Comparison of ENCODE assay signal across 22 cellular contexts in the genomic region with DNA sequence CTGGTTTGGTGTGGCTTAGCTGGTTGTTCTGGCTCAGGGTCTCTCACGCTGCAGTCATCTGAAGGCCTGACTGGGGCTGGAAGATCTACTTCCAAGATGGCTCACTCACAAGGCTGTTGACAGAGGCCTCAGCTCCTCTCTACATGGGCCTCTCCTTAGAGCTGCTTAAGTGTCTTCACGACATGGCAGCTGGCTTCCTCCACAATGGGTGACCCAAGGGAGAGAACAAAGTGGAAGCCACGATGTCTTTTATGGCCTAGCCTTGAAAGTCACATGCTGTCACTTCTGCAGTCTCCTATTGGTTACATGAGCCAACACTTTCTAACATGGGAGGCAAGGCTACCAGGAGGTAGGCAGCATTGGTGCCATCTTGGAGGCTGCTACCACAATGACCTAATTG. TPM values are rescaled to one million over a fixed set of nuclear protein-coding genes. Genes with fewer than 3 reads are reported as not detected.
DNase-seq lines count a peak whose midpoint lies in the region; ATAC-seq and TF ChIP-seq lines count a peak whose summit lies in the region.
"Had no signal": no experiment of that assay in that cellular context is flagged by ENCODE, and none has a peak within 500 bp of the region (broad histone marks: within the 10 kb centered on the region; RNA-seq: fewer than 3 reads in every experiment).

No MANE protein-coding gene starts in this region.

- no peak overlapping the region; the same call in 2 of the 3 replicates for H2BK15ac ChIP-seq in IMR-90 (ENCODE audit: low read depth, low read length)

- CTCF ChIA-PET in activated CD4-positive, alpha-beta memory T cell treated with anti-CD3 and anti-CD28 coated beads, Interleukin-2, amount 10 ng/mL, durations not matched to agents 7 days and 5 days (lab: Charles Lee) = no interaction called here
- CTCF ChIA-PET in activated CD4-positive, alpha-beta memory T cell treated with anti-CD3 and anti-CD28 coated beads for 36 hours (lab: Charles Lee) = no interaction called here
- CTCF ChIA-PET in IMR-90 (lab: Yijun Ruan, JAX) = no interaction called here

- H2AFZ ChIP-seq in IMR-90 (replicated peaks; ENCODE audit: low read length, poor library complexity) (no peak overlapping the region), Karpas-422 (ENCODE audit: low read length) (no peak overlapping the region)

- no peak for ATAC-seq in IMR-90 (ENCODE audit: low read depth)
- ATAC-seq in activated naive CD8-positive, alpha-beta T cell treated with anti-CD3 and anti-CD28 coated beads, Interleukin-2, amount 50 U/mL, for 24 hours = no peak
- ATAC-seq: HCT116 had no signal

- H4K20me1 ChIP-seq in IMR-90 (ENCODE audit: insufficient read depth, low read length) (no peaks in the 10 kb centered on the region), Karpas-422 (ENCODE audit: insufficient read depth, low read depth, low read length) (no peaks in the 10 kb centered on the region)
- H4K20me1 ChIP-seq: BLaER1 treated with 17β-estradiol and CSF1 and Interleukin-3, amounts not matched to agents 10 nM and 100 nM had no signal

- H3K9me2 ChIP-seq in Karpas-422 (replicated peaks; ENCODE audit: insufficient read depth, low read length) = no peaks in the 10 kb centered on the region

- peak overlapping the region; percentile 84; the same call in 1 of the 2 replicates for H2BK120ac ChIP-seq in IMR-90 (ENCODE audit: low read depth, low read length)

- no peak overlapping the region for H3K14ac ChIP-seq in IMR-90 (replicated peaks; ENCODE audit: low read depth, low read length)

- H3K4me1 Mint-ChIP-seq in activated CD4-positive, alpha-beta memory T cell treated with anti-CD3 and anti-CD28 coated beads, Interleukin-2, amount 10 ng/mL, durations not matched to agents 7 days and 5 days = no peaks in the 10 kb centered on the region
- H3K4me1 Mint-ChIP-seq in activated CD4-positive, alpha-beta memory T cell treated with anti-CD3 and anti-CD28 coated beads for 36 hours (ENCODE audit: low read depth) = no peaks in the 10 kb centered on the region
- H3K4me1 Mint-ChIP-seq in endodermal cell = peaks cover 1% of the 10 kb centered on the region
- no peaks in the 10 kb centered on the region for H3K4me1 Mint-ChIP-seq in activated naive CD8-positive, alpha-beta T cell treated with anti-CD3 and anti-CD28 coated beads, Interleukin-2, amount 50 U/mL, for 24 hours
- H3K4me1 Mint-ChIP-seq: CD8-positive, alpha-beta memory T cell had no signal

- H3K9me3 Mint-ChIP-seq in activated CD4-positive, alpha-beta memory T cell treated with anti-CD3 and anti-CD28 coated beads, Interleukin-2, amount 10 ng/mL, durations not matched to agents 7 days and 5 days = peaks cover 2% of the 10 kb centered on the region
- H3K9me3 Mint-ChIP-seq in activated CD4-positive, alpha-beta memory T cell treated with anti-CD3 and anti-CD28 coated beads for 36 hours = no peaks in the 10 kb centered on the region
- H3K9me3 Mint-ChIP-seq in endodermal cell = peaks cover 24% of the 10 kb centered on the region
- H3K9me3 Mint-ChIP-seq in activated naive CD8-positive, alpha-beta T cell treated with anti-CD3 and anti-CD28 coated beads, Interleukin-2, amount 50 U/mL, for 24 hours = peaks cover 4% of the 10 kb centered on the region
- H3K9me3 Mint-ChIP-seq: CD4-positive, alpha-beta T cell had no signal

- no peak overlapping the region for H3K9ac ChIP-seq in IMR-90 (ENCODE audit: low read depth, low read length)
- no peak overlapping the region for H3K9ac ChIP-seq in endodermal cell (ENCODE audit: extremely low read depth, low read length, poor library complexity, severe bottlenecking)
- H3K9ac ChIP-seq in Karpas-422 (ENCODE audit: low read length) = no peak overlapping the region
- H3K9ac ChIP-seq: BLaER1 treated with 17β-estradiol and CSF1 and Interleukin-3, amounts not matched to agents 10 nM and 100 nM; GM23248 had no signal

- no peaks in the 10 kb centered on the region for H3K79me1 ChIP-seq in IMR-90 (ENCODE audit: low read depth in 1 of 2, low read length in 2 of 2)

- H3K27me3 Mint-ChIP-seq in activated CD4-positive, alpha-beta memory T cell treated with anti-CD3 and anti-CD28 coated beads, Interleukin-2, amount 10 ng/mL, durations not matched to agents 7 days and 5 days = peaks cover 5% of the 10 kb centered on the region
- peaks cover 1% of the 10 kb centered on the region for H3K27me3 Mint-ChIP-seq in activated CD4-positive, alpha-beta memory T cell treated with anti-CD3 and anti-CD28 coated beads for 36 hours
- peaks cover 16% of the 10 kb centered on the region for H3K27me3 Mint-ChIP-seq in endodermal cell (ENCODE audit: insufficient read depth)
- H3K27me3 Mint-ChIP-seq in activated naive CD8-positive, alpha-beta T cell treated with anti-CD3 and anti-CD28 coated beads, Interleukin-2, amount 50 U/mL, for 24 hours = peaks cover 2% of the 10 kb centered on the region

- no peak overlapping the region for H3K56ac ChIP-seq in IMR-90 (ENCODE audit: extremely low read depth, insufficient read depth, low read length)

- intact Hi-C loops in activated CD4-positive, alpha-beta memory T cell treated with anti-CD3 and anti-CD28 coated beads for 36 hours (cut with micrococcal nuclease) = no loop called here
- intact Hi-C loops in IMR-90 (cut with micrococcal nuclease) = no loop called here

- H2AK5ac ChIP-seq in IMR-90 (ENCODE audit: low read depth, low read length) = 0 out of 2 replicates have a peak overlapping the region, but pooled peaks have one; percentile 9

- no peak overlapping the region for H3K4me3 Mint-ChIP-seq in activated CD4-positive, alpha-beta memory T cell treated with anti-CD3 and anti-CD28 coated beads, Interleukin-2, amount 10 ng/mL, durations not matched to agents 7 days and 5 days
- no peak overlapping the region for H3K4me3 Mint-ChIP-seq in activated CD4-positive, alpha-beta memory T cell treated with anti-CD3 and anti-CD28 coated beads for 36 hours
- no peak overlapping the region for H3K4me3 Mint-ChIP-seq in endodermal cell
- no peak overlapping the region for H3K4me3 Mint-ChIP-seq in activated naive CD8-positive, alpha-beta T cell treated with anti-CD3 and anti-CD28 coated beads, Interleukin-2, amount 50 U/mL, for 24 hours
- H3K4me3 Mint-ChIP-seq: CD14-positive monocyte; CD4-positive, alpha-beta T cell; CD8-positive, alpha-beta memory T cell; H9 had no signal

- no peak overlapping the region for H3K4me3 ChIP-seq in IMR-90 (ENCODE audit: insufficient read depth, low read depth, low read length)
- H3K4me3 ChIP-seq in endodermal cell (ENCODE audit: low read length) = no peak overlapping the region
- no peak overlapping the region for H3K4me3 ChIP-seq in Karpas-422 (ENCODE audit: low read length)
- H3K4me3 ChIP-seq: BLaER1 treated with 17β-estradiol and CSF1 and Interleukin-3, amounts not matched to agents 10 nM and 100 nM; GM23248 had no signal

- no peak for TF ChIP-seq CTCF in IMR-90 (conservative IDR thresholded peaks at IDR 0.05; ENCODE audit: low read depth, low read length)
- TF ChIP-seq CTCF in endodermal cell (conservative IDR thresholded peaks at IDR 0.05) = no peak

- H3K4me2 ChIP-seq in IMR-90 (ENCODE audit: low read depth, low read length) = no peak overlapping the region
- H3K4me2 ChIP-seq in Karpas-422 (ENCODE audit: low read depth, low read length, poor library complexity, severe bottlenecking) = no peak overlapping the region

- H3K9me1 ChIP-seq in IMR-90 (ENCODE audit: insufficient read depth, low read length) = no peaks in the 10 kb centered on the region

- no peaks in the 10 kb centered on the region for H3K36me3 ChIP-seq in IMR-90 (ENCODE audit: control insufficient read depth, insufficient read depth, low read length)
- H3K36me3 ChIP-seq in endodermal cell (ENCODE audit: control insufficient read depth, insufficient read depth, low read length) = no peaks in the 10 kb centered on the region
- H3K36me3 ChIP-seq in Karpas-422 (ENCODE audit: insufficient read depth, low read length) = no peaks in the 10 kb centered on the region
- H3K36me3 ChIP-seq: BE2C; BLaER1 treated with 17β-estradiol and CSF1 and Interleukin-3, amounts not matched to agents 10 nM and 100 nM had no signal

- TF ChIP-seq RAD21 in IMR-90 (IDR thresholded peaks at IDR 0.05; ENCODE audit: low read length) = no peak

- POLR2A ChIA-PET in activated CD4-positive, alpha-beta memory T cell treated with anti-CD3 and anti-CD28 coated beads, Interleukin-2, amount 10 ng/mL, durations not matched to agents 7 days and 5 days (lab: Charles Lee) = interaction anchor here (2.4 kb wide), 1 partner anchor 12 kb away, joined by 8 read pairs; a partner anchor contains a TSS
- POLR2A ChIA-PET in activated CD4-positive, alpha-beta memory T cell treated with anti-CD3 and anti-CD28 coated beads for 36 hours (lab: Charles Lee) = no interaction called here
- POLR2A ChIA-PET in IMR-90 (lab: Charles Lee; ENCODE audit: unreplicated experiment) = interaction anchor here (0.5 kb wide), 1 partner anchor 28 kb away, joined by 9 read pairs; no protein-coding TSS in a partner anchor

- H3K27ac ChIP-seq in IMR-90 (ENCODE audit: insufficient read depth, low read length) = no peak overlapping the region
- H3K27ac ChIP-seq in endodermal cell (ENCODE audit: low read depth, low read length) = no peak overlapping the region
- H3K27ac ChIP-seq in Karpas-422 (ENCODE audit: low read length) = no peak overlapping the region
- H3K27ac ChIP-seq: 22Rv1, GM23248 had no signal

- H3K36me3 Mint-ChIP-seq in activated CD4-positive, alpha-beta memory T cell treated with anti-CD3 and anti-CD28 coated beads, Interleukin-2, amount 10 ng/mL, durations not matched to agents 7 days and 5 days (ENCODE audit: low read depth) = no peaks in the 10 kb centered on the region
- no peaks in the 10 kb centered on the region for H3K36me3 Mint-ChIP-seq in activated CD4-positive, alpha-beta memory T cell treated with anti-CD3 and anti-CD28 coated beads for 36 hours
- peaks cover 2% of the 10 kb centered on the region for H3K36me3 Mint-ChIP-seq in endodermal cell (ENCODE audit: low read depth)
- no peaks in the 10 kb centered on the region for H3K36me3 Mint-ChIP-seq in activated naive CD8-positive, alpha-beta T cell treated with anti-CD3 and anti-CD28 coated beads, Interleukin-2, amount 50 U/mL, for 24 hours (ENCODE audit: low read depth)
- H3K36me3 Mint-ChIP-seq: CD14-positive monocyte had no signal

- dilution Hi-C loops in IMR-90 (cut with HindIII; ENCODE audit: low sequenced_read_pairs, unreplicated experiment) = no loop called here

- H3K18ac ChIP-seq in IMR-90 (ENCODE audit: low read depth, low read length) = no peak overlapping the region

- H3K9me3 ChIP-seq in IMR-90 (ENCODE audit: control insufficient read depth, insufficient read depth, low read length) (peaks cover 7% of the 10 kb centered on the region), endodermal cell (ENCODE audit: control insufficient read depth, low read length) (peaks cover 9% of the 10 kb centered on the region), Karpas-422 (ENCODE audit: low read length) (no peaks in the 10 kb centered on the region)
- H3K9me3 ChIP-seq: BE2C had no signal

- no TSS peak for BruUV-seq in IMR-90 (replicated peaks; lab: Mats Ljungman, UMichigan)

- H3K27me3 ChIP-seq in IMR-90 (ENCODE audit: control insufficient read depth, insufficient read depth, low read length) (0 out of 2 replicates have a peak, but pooled peaks cover 5% of the 10 kb centered on the region), endodermal cell (ENCODE audit: control insufficient read depth, insufficient read depth, low read length, poor library complexity, severe bottlenecking) (no peaks in the 10 kb centered on the region), Karpas-422 (ENCODE audit: low read length) (no peaks in the 10 kb centered on the region)
- H3K27me3 ChIP-seq: BE2C; BLaER1 treated with 17β-estradiol and CSF1 and Interleukin-3, amounts not matched to agents 10 nM and 100 nM had no signal

- H2BK5ac ChIP-seq in IMR-90 (ENCODE audit: low read depth, low read length, poor library complexity, severe bottlenecking) = no peak overlapping the region

- no peaks in the 10 kb centered on the region for H3K79me2 ChIP-seq in Karpas-422 (ENCODE audit: low read length)

- no peak overlapping the region; a peak in 1 of 4 replicates for H4K8ac ChIP-seq in IMR-90 (ENCODE audit: low read depth in 2 of 2, low read length in 2 of 2)

- H2BK20ac ChIP-seq in IMR-90 (ENCODE audit: low read depth, low read length) = peak overlapping the region; percentile 20; the same call in 1 of the 2 replicates

- no peak for DNase-seq in activated CD4-positive, alpha-beta memory T cell treated with anti-CD3 and anti-CD28 coated beads, Interleukin-2, amount 10 ng/mL, durations not matched to agents 7 days and 5 days
- no peak for DNase-seq in activated CD4-positive, alpha-beta memory T cell treated with anti-CD3 and anti-CD28 coated beads for 36 hours
- DNase-seq in IMR-90 = no peak
- DNase-seq in endodermal cell = peak; percentile 24
- DNase-seq in mesenteric fat pad (ENCODE audit: low spot score) = peak; percentile 53
- no peak for DNase-seq in activated naive CD8-positive, alpha-beta T cell treated with anti-CD3 and anti-CD28 coated beads, Interleukin-2, amount 50 U/mL, for 24 hours
- DNase-seq in Karpas-422 = no peak
- no peak for DNase-seq in activated naive CD4-positive, alpha-beta T cell (lab: John Stamatoyannopoulos, UW)
- DNase-seq: ACHN; AML-193; BE2C; CD4-positive, alpha-beta T cell; CD8-positive, alpha-beta memory T cell; DMS 273 treated with DMSO at 0.1 percent for 48 hours; DMS79; GF-D8; GM23248 had no signal

- WGBS in IMR-90 (ENCODE audit: extremely low coverage in 2 of 2, insufficient read length in 1 of 2), 2 experiments = 73% methylated on average over 2 of the region's 3 CpGs; no CpG with 5 or more reads in 1 of the 2 experiments
- WGBS in endodermal cell (ENCODE audit: insufficient coverage in 1 of 2, insufficient read length in 1 of 2), 2 experiments = 88 to 95% methylated on average over 3 of the region's 3 CpGs

- no peak overlapping the region for H4K5ac ChIP-seq in IMR-90 (ENCODE audit: low read depth, low read length)

- no peak overlapping the region for H3K23ac ChIP-seq in IMR-90 (ENCODE audit: low read depth, low read length)

- H2AK9ac ChIP-seq in IMR-90 (replicated peaks; ENCODE audit: low read depth, low read length, poor library complexity) = no peak overlapping the region

- no peaks in the 10 kb centered on the region for H3K4me1 ChIP-seq in IMR-90 (ENCODE audit: control insufficient read depth, insufficient read depth, low read length)
- no peaks in the 10 kb centered on the region for H3K4me1 ChIP-seq in endodermal cell (ENCODE audit: control insufficient read depth, insufficient read depth, low read length)
- no peaks in the 10 kb centered on the region for H3K4me1 ChIP-seq in Karpas-422 (ENCODE audit: low read length)
- H3K4me1 ChIP-seq: BE2C had no signal

- H3K27ac Mint-ChIP-seq in activated CD4-positive, alpha-beta memory T cell treated with anti-CD3 and anti-CD28 coated beads, Interleukin-2, amount 10 ng/mL, durations not matched to agents 7 days and 5 days = peak overlapping the region; percentile 4
- H3K27ac Mint-ChIP-seq in activated CD4-positive, alpha-beta memory T cell treated with anti-CD3 and anti-CD28 coated beads for 36 hours = no peak overlapping the region
- no peak overlapping the region for H3K27ac Mint-ChIP-seq in endodermal cell
- H3K27ac Mint-ChIP-seq in activated naive CD8-positive, alpha-beta T cell treated with anti-CD3 and anti-CD28 coated beads, Interleukin-2, amount 50 U/mL, for 24 hours = no peak overlapping the region
- H3K27ac Mint-ChIP-seq: CD4-positive, alpha-beta T cell; H9 had no signal

- H4K91ac ChIP-seq in IMR-90 (ENCODE audit: insufficient read depth, low read depth, low read length) = no peak overlapping the region

- in situ Hi-C loops in IMR-90 (cut with MboI; ENCODE audit: low sequenced_read_pairs) = loop anchor here (25.0 kb wide), 1 partner anchor 319 kb away; no protein-coding TSS in a partner anchor

- TF ChIP-seq POLR2A in IMR-90 (IDR thresholded peaks at IDR 0.05; ENCODE audit: low read depth, low read length) = no peak

- H3K4ac ChIP-seq in IMR-90 (ENCODE audit: low read depth, low read length) = no peak overlapping the region

RNA-seq across cellular contexts. Expression of a gene that starts 13.4 kb away (rescaled TPM):
- 10 to 100 TPM; 24.4 to 25.1 TPM for total RNA-seq in activated CD4-positive, alpha-beta memory T cell treated with anti-CD3 and anti-CD28 coated beads, Interleukin-2, amount 10 ng/mL, durations not matched to agents 7 days and 5 days
- 10 to 100 TPM; 20.8 to 21.2 TPM for total RNA-seq in activated CD4-positive, alpha-beta memory T cell treated with anti-CD3 and anti-CD28 coated beads for 36 hours
- 32.4 and 40.3 TPM in 2 replicates for total RNA-seq in IMR-90 (2012; rRNA removed)
- 27.9 and 35.9 TPM in 2 replicates for polyA plus RNA-seq in IMR-90 (2012; rRNA removed)
- polyA plus RNA-seq in IMR-90 (2012; cell fraction: cytosol; rRNA removed) = 6.7 and 13.5 TPM in 2 replicates
- 26.0 and 126 TPM in 2 replicates for polyA plus RNA-seq in IMR-90 (2012; cell fraction: nucleus; rRNA removed; ENCODE audit: low replicate concordance)
- 10 to 100 TPM; 14.8 to 15.2 TPM for total RNA-seq in endodermal cell
- polyA plus RNA-seq in endodermal cell (2013, experiment 1 of 2) = 4.8 TPM
- 5.3 TPM for polyA plus RNA-seq in endodermal cell (2013, experiment 2 of 2)
- 80.4 TPM for total RNA-seq in mesenteric fat pad
- total RNA-seq in Karpas-422 (2014; rRNA removed; shearing (Covaris generic); ENCODE audit: low replicate concordance) = 3.4 and 7.2 TPM in 2 replicates

Comparison
In these comparisons a context has a peak if more than half of its experiments do, and no peak if none do; other contexts are left out.
1. DNase-seq: peak in endodermal cell (single experiment) and mesenteric fat pad (single experiment); none in activated CD4-positive, alpha-beta memory T cell treated with anti-CD3 and anti-CD28 coated beads, Interleukin-2, amount 10 ng/mL, durations not matched to agents 7 days and 5 days (single experiment), activated CD4-positive, alpha-beta memory T cell treated with anti-CD3 and anti-CD28 coated beads for 36 hours (single experiment), IMR-90 (single experiment), activated naive CD8-positive, alpha-beta T cell treated with anti-CD3 and anti-CD28 coated beads, Interleukin-2, amount 50 U/mL, for 24 hours (single experiment), Karpas-422 (single experiment) and activated naive CD4-positive, alpha-beta T cell (0 of 4).